In the genomic region with DNA sequence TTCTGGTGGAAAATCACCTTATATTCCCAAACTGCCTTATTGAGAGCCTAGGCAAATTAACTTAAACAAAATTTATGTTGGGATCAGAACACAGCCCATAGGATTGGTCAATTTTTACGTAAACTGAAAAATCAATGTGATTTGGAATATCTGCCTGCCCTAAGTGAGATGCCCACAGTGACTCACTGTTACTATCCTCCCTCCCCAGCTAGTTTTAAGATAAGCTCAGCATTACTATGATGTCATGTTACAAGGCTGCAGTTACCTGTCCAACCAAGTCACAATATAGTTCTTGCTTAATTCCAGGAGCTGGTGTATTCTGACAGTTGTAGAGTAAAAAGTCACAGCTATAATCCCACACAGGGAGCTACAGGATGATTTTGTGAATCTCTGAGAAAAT, we compare ENCODE assay signal across 1 cellular context.
TF ChIP-seq lines count a peak whose summit lies in the region.

No MANE protein-coding gene starts in this region.

TF ChIP-seq in SK-N-SH treated with all-trans-retinoic acid at 6 μM for 48 hours, 23 proteins besides CTCF, POLR2A, EP300 and RAD21 (continued from another document):
- no peak for TF ChIP-seq CSRNP3 (CRISPR knock-in tag; IDR thresholded peaks at IDR 0.05)
- TF ChIP-seq ZFP30 (CRISPR knock-in tag; IDR thresholded peaks at IDR 0.05) = no peak
- TF ChIP-seq ESRRG (CRISPR knock-in tag; IDR thresholded peaks at IDR 0.05) = no peak
- TF ChIP-seq CSDC2 (CRISPR knock-in tag; IDR thresholded peaks at IDR 0.05) = no peak
- TF ChIP-seq, protein P1, sequence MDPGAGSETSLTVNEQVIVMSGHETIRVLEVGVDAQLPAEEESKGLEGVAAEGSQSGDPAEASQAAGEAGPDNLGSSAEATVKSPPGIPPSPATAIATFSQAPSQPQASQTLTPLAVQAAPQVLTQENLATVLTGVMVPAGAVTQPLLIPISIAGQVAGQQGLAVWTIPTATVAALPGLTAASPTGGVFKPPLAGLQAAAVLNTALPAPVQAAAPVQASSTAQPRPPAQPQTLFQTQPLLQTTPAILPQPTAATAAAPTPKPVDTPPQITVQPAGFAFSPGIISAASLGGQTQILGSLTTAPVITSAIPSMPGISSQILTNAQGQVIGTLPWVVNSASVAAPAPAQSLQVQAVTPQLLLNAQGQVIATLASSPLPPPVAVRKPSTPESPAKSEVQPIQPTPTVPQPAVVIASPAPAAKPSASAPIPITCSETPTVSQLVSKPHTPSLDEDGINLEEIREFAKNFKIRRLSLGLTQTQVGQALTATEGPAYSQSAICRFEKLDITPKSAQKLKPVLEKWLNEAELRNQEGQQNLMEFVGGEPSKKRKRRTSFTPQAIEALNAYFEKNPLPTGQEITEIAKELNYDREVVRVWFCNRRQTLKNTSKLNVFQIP (CRISPR knock-in tag; IDR thresholded peaks at IDR 0.05; ENCODE audit: borderline replicate concordance, low read depth) = no peak
